ENCODE assay signal across 24 cellular contexts in genomic region chr2:69618362-69618761, GRCh38. TPM values are rescaled to one million over a fixed set of nuclear protein-coding genes. Genes with fewer than 3 reads are reported as not detected.
DNase-seq lines count a peak whose midpoint lies in the region; ATAC-seq, FAIRE-seq and TF ChIP-seq lines count a peak whose summit lies in the region.
"Had no signal": no experiment of that assay in that cellular context is flagged by ENCODE, and none has a peak within 500 bp of the region (broad histone marks: within the 10 kb centered on the region; RNA-seq: fewer than 3 reads in every experiment).

No MANE protein-coding gene starts in this region.

- no peaks in the 10 kb centered on the region for H3K36me3 ChIP-seq in astrocyte (ENCODE audit: insufficient read depth, low read length)

- peak overlapping the region; percentile 13 for H3K27ac ChIP-seq in CD4-positive, alpha-beta T cell (ENCODE audit: low read depth, low read length)
- no peak overlapping the region for H3K27ac ChIP-seq in astrocyte (ENCODE audit: low read depth, low read length)
- H3K27ac ChIP-seq: hepatocyte, HL-60, SK-N-MC had no signal

- peaks cover 95% of the 10 kb centered on the region for H3K79me2 ChIP-seq in astrocyte (ENCODE audit: insufficient read depth, low read length)

- no peaks in the 10 kb centered on the region for H3K27me3 ChIP-seq in CD4-positive, alpha-beta T cell (ENCODE audit: control insufficient read depth, insufficient read depth, low read length)
- no peaks in the 10 kb centered on the region for H3K27me3 ChIP-seq in astrocyte (ENCODE audit: insufficient read depth, low read length)
- H3K27me3 ChIP-seq: body of pancreas, hepatocyte had no signal

- no peak for DNase-seq in CD4-positive, alpha-beta T cell
- DNase-seq in astrocyte (ENCODE audit: low read depth), result peak; percentile 24
- DNase-seq in kidney glomerular epithelial cell (lab: John Stamatoyannopoulos, UW), result peak; percentile 41
- DNase-seq in stromal cell of bone marrow (ENCODE audit: low read depth), result peak; percentile 16
- no peak for DNase-seq in NOMO-1 treated with dmso at 0.1 percent for 144 hours (lab: John Stamatoyannopoulos, UW; ENCODE audit: unreplicated experiment)
- no peak for DNase-seq in T-helper 9 cell
- no peak for DNase-seq in activated gamma-delta T cell treated with Interleukin-2 at 50 U/mL for 16 hours
- DNase-seq: activated CD8-positive, alpha-beta memory T cell treated with anti-CD3 and anti-CD28 coated beads, Interleukin-2, amount 50 U/mL, for 4 hours; activated naive CD8-positive, alpha-beta T cell treated with anti-CD3 and anti-CD28 coated beads for 36 hours; body of pancreas; DMS53; effector memory CD8-positive, alpha-beta T cell; H9; NCI-H1436; NCI-H510A treated with DMSO at 0.1 percent for 48 hours; stimulated activated CD4-positive, alpha-beta T cell treated with anti-CD3 and anti-CD28 coated beads, Interleukin-4, amount 100 ng/mL, for 4 hours; T-helper 2 cell had no signal

- no peaks in the 10 kb centered on the region for H3K27me3 Mint-ChIP-seq in CD4-positive, alpha-beta T cell
- no peaks in the 10 kb centered on the region for H3K27me3 Mint-ChIP-seq in astrocyte (ENCODE audit: low read depth, unreplicated experiment)
- H3K27me3 Mint-ChIP-seq: activated naive CD8-positive, alpha-beta T cell treated with anti-CD3 and anti-CD28 coated beads for 36 hours; effector memory CD8-positive, alpha-beta T cell; stimulated activated naive CD8-positive, alpha-beta T cell treated with anti-CD3 and anti-CD28 coated beads, Interleukin-15, Interleukin-2, amounts not matched to agents 100 ng/mL and 50 ng/mL, for 24 hours; type B pancreatic cell had no signal

- no peak for TF ChIP-seq CTCF in CD4-positive, alpha-beta T cell (IDR thresholded peaks at IDR 0.05)
- no peak for TF ChIP-seq CTCF in astrocyte (IDR thresholded peaks at IDR 0.05; ENCODE audit: insufficient read depth, low read depth, low read length)

- ATAC-seq in CD4-positive, alpha-beta T cell (ENCODE audit: poor library complexity), result no peak
- ATAC-seq: body of pancreas; effector memory CD8-positive, alpha-beta T cell had no signal

- H3K4me3 Mint-ChIP-seq in CD4-positive, alpha-beta T cell, result no peak overlapping the region
- H3K4me3 Mint-ChIP-seq in astrocyte (ENCODE audit: unreplicated experiment), result no peak overlapping the region
- H3K4me3 Mint-ChIP-seq: activated naive CD8-positive, alpha-beta T cell treated with anti-CD3 and anti-CD28 coated beads for 36 hours; effector memory CD8-positive, alpha-beta T cell; H9; stimulated activated naive CD8-positive, alpha-beta T cell treated with anti-CD3 and anti-CD28 coated beads, Interleukin-15, Interleukin-2, amounts not matched to agents 100 ng/mL and 50 ng/mL, for 24 hours; type B pancreatic cell had no signal

- no peak overlapping the region for H3K27ac Mint-ChIP-seq in CD4-positive, alpha-beta T cell
- H3K27ac Mint-ChIP-seq in astrocyte (ENCODE audit: unreplicated experiment), result no peak overlapping the region
- H3K27ac Mint-ChIP-seq: activated naive CD8-positive, alpha-beta T cell treated with anti-CD3 and anti-CD28 coated beads for 36 hours; activated T-helper 2 cell treated with anti-CD3 and anti-CD28 coated beads, Interferon-gamma antibody, Interleukin-2, Interleukin-4, amounts not matched to agents 10 μg/mL and 5 μg/mL and 100 μg/mL, durations not matched to agents 14 hours and 24 hours and 36 hours; effector memory CD8-positive, alpha-beta T cell; H9; stimulated activated naive CD8-positive, alpha-beta T cell treated with anti-CD3 and anti-CD28 coated beads, Interleukin-15, Interleukin-2, amounts not matched to agents 100 ng/mL and 50 ng/mL, for 24 hours; type B pancreatic cell had no signal

- H4K20me1 ChIP-seq in astrocyte (ENCODE audit: insufficient read depth, low read length), result peaks cover 95% of the 10 kb centered on the region

- no peak overlapping the region for H3K4me2 ChIP-seq in astrocyte (ENCODE audit: low read length)
- H3K4me2 ChIP-seq: hepatocyte had no signal

- H3K9me3 ChIP-seq in CD4-positive, alpha-beta T cell (ENCODE audit: control insufficient read depth, low read length), result no peaks in the 10 kb centered on the region
- H3K9me3 ChIP-seq in astrocyte (ENCODE audit: insufficient read depth, low read depth, low read length), result no peaks in the 10 kb centered on the region
- H3K9me3 ChIP-seq: body of pancreas had no signal

- intact Hi-C loops in CD4-positive, alpha-beta T cell (cut with DNase I, micrococcal nuclease), result loop anchor here in 1 of 2 experiments (2.0 to 5.0 kb wide), 2 partner anchors 16 to 36 kb away; no protein-coding TSS in a partner anchor

- no peak for FAIRE-seq in astrocyte (lab: Jason Lieb, UNC)
- FAIRE-seq: RCC 7860 had no signal

- H3K36me3 Mint-ChIP-seq in CD4-positive, alpha-beta T cell (ENCODE audit: low read depth), result peaks cover 35% of the 10 kb centered on the region
- peaks cover 14% of the 10 kb centered on the region for H3K36me3 Mint-ChIP-seq in astrocyte (ENCODE audit: low read depth, unreplicated experiment)

- CTCF ChIA-PET in CD4-positive, alpha-beta T cell (lab: Charles Lee), result interaction anchor here (0.7 to 2.1 kb wide), 4 partner anchors 10 to 26 kb away, joined by 3 to 7 read pairs (median 4); no protein-coding TSS in a partner anchor

- H3K9ac ChIP-seq in astrocyte (ENCODE audit: low read length), result no peak overlapping the region

- POLR2A ChIA-PET in CD4-positive, alpha-beta T cell (lab: Charles Lee), result interaction anchor here (0.7 to 5.1 kb wide), 7 partner anchors 11 to 28 kb away, joined by 3 to 14 read pairs (median 4); partner anchors contain the start of gene AAK1

- H3K4me1 Mint-ChIP-seq in CD4-positive, alpha-beta T cell (ENCODE audit: low read depth), result peaks cover 31% of the 10 kb centered on the region
- peaks cover 22% of the 10 kb centered on the region for H3K4me1 Mint-ChIP-seq in astrocyte (ENCODE audit: low read depth, unreplicated experiment)

- no peak overlapping the region for H2AFZ ChIP-seq in astrocyte (ENCODE audit: low read depth, low read length)
- H2AFZ ChIP-seq: hepatocyte had no signal

- no peak overlapping the region for H3K4me3 ChIP-seq in astrocyte (ENCODE audit: insufficient read depth, low read depth, low read length)
- H3K4me3 ChIP-seq: body of pancreas, hepatocyte, SK-N-MC had no signal

- H3K4me1 ChIP-seq in astrocyte (ENCODE audit: insufficient read depth, low read length), result peaks cover 8% of the 10 kb centered on the region

- no peaks in the 10 kb centered on the region for H3K9me3 Mint-ChIP-seq in CD4-positive, alpha-beta T cell
- H3K9me3 Mint-ChIP-seq in astrocyte (ENCODE audit: unreplicated experiment), result no peaks in the 10 kb centered on the region
- H3K9me3 Mint-ChIP-seq: effector memory CD8-positive, alpha-beta T cell had no signal

RNA-seq across cellular contexts. Expression of gene AAK1, which starts 25.2 kb away (rescaled TPM):
- 100 to 1,000 TPM; 201 to 208 TPM for total RNA-seq in CD4-positive, alpha-beta T cell
- 108 and 110 TPM in 2 replicates for total RNA-seq in astrocyte

Comparison
In these comparisons a context has a peak if more than half of its experiments do, and no peak if none do; other contexts are left out.
1. DNase-seq: peak in astrocyte (single experiment), kidney glomerular epithelial cell (single experiment) and stromal cell of bone marrow (single experiment); none in CD4-positive, alpha-beta T cell (0 of 10), NOMO-1 treated with dmso at 0.1 percent for 144 hours (single experiment), T-helper 9 cell (single experiment) and activated gamma-delta T cell treated with Interleukin-2 at 50 U/mL for 16 hours (single experiment).